In genomic region chr6:27038498-27038897, GRCh38 we compare ENCODE assay signal across 28 cellular contexts.
DNase-seq lines count a peak whose midpoint lies in the region; ATAC-seq, FAIRE-seq and TF ChIP-seq lines count a peak whose summit lies in the region.
"Had no signal": no experiment of that assay in that cellular context is flagged by ENCODE, and none has a peak within 500 bp of the region (broad histone marks: within the 10 kb centered on the region; RNA-seq: fewer than 3 reads in every experiment).

No MANE protein-coding gene starts in this region.

- TF ChIP-seq POLR2A in HepG2 (IDR thresholded peaks at IDR 0.05; ENCODE audit: insufficient read depth in 1 of 2, low read depth in 2 of 2, low read length in 2 of 2) (no peak), right lobe of liver (IDR thresholded peaks at IDR 0.05) (no peak)

- H3K79me2 ChIP-seq in HepG2 (ENCODE audit: insufficient read depth, low read length) = no peaks in the 10 kb centered on the region

- peak; percentile 81 for DNase-seq in HepG2 (ENCODE audit: low spot score)
- DNase-seq in right lobe of liver = no peak
- DNase-seq: 8988T; ACHN; AML-193; BE2C; C1 segment of cervical spinal cord; Caco-2; Calu3; CD4-positive, alpha-beta memory T cell; CD4-positive, alpha-beta T cell; CD4-positive, CD25-positive, alpha-beta regulatory T cell; CD8-positive, alpha-beta memory T cell; CD8-positive, alpha-beta T cell; COR-L47; DMS 273 treated with DMSO at 0.1 percent for 48 hours; DMS153; DMS53; DMS79; DMS79 treated with DMSO at 0.1 percent for 48 hours; DND-41; EL had no signal

- POLR2A ChIA-PET in HepG2 (lab: Yijun Ruan, JAX) = interaction anchor here (0.6 kb wide), 1 partner anchor 1180 kb away, joined by 6 read pairs; no protein-coding TSS in a partner anchor

- TF ChIP-seq EP300 in HepG2 (IDR thresholded peaks at IDR 0.05; ENCODE audit: low read depth in 2 of 2, low read length in 2 of 2) (peak in 1 of 2 experiments; percentile 58; a peak in 1 of 4 replicates), HepG2 (CRISPR knock-in tag; IDR thresholded peaks at IDR 0.05; ENCODE audit: borderline replicate concordance) (no peak)

- ATAC-seq in HepG2 (peak; percentile 77), right lobe of liver (no peak)
- ATAC-seq: A549; CD8-positive, alpha-beta T cell had no signal

- H3K4me1 ChIP-seq in HepG2 (ENCODE audit: insufficient read depth, low read length) (peaks cover 30% of the 10 kb centered on the region), right lobe of liver (no peaks in the 10 kb centered on the region)
- H3K4me1 ChIP-seq: A549, BE2C had no signal

- no peak for TF ChIP-seq RAD21 in HepG2 (CRISPR knock-in tag; IDR thresholded peaks at IDR 0.05)

- 0 out of 2 replicates have a peak overlapping the region, but pooled peaks have one; percentile 2 for H3K4me2 ChIP-seq in HepG2 (ENCODE audit: low read depth, low read length)
- H3K4me2 ChIP-seq: A549; BLaER1; BLaER1 treated with 17β-estradiol and CSF1 and Interleukin-3, amounts not matched to agents 10 nM and 100 nM had no signal

- H3K4me3 ChIP-seq in HepG2 (replicated peaks in 1 of 3; ENCODE audit: insufficient read depth in 1 of 3, low read depth in 2 of 3, low read length in 3 of 3) (no peak overlapping the region), right lobe of liver (no peak overlapping the region)
- H3K4me3 ChIP-seq: A549; BLaER1; BLaER1 treated with 17β-estradiol and CSF1 and Interleukin-3, amounts not matched to agents 10 nM and 100 nM had no signal

- intact Hi-C loops in HepG2 (cut with micrococcal nuclease; ENCODE audit: unreplicated experiment) (no loop called here), right lobe of liver (cut with DNase I) (no loop called here)

- no TSS peak for BruUV-seq in HepG2 (replicated peaks; lab: Mats Ljungman, UMichigan)

- no peaks in the 10 kb centered on the region for H3K27me3 ChIP-seq in HepG2 (ENCODE audit: control insufficient read depth in 1 of 2, insufficient read depth in 2 of 2, low read length in 2 of 2)
- peaks cover 0 to 4% of the 10 kb centered on the region in 2 donors for H3K27me3 ChIP-seq in right lobe of liver
- H3K27me3 ChIP-seq: BLaER1; BLaER1 treated with 17β-estradiol and CSF1 and Interleukin-3, amounts not matched to agents 10 nM and 100 nM had no signal

- in situ Hi-C loops in HepG2 (cut with HindIII; ENCODE audit: extremely low pct_ligation_motif_present, low pct_unique_long_range_greater_than_20kb) = no loop called here

- no peaks in the 10 kb centered on the region for H4K20me1 ChIP-seq in HepG2 (ENCODE audit: insufficient read depth, low read length)
- H4K20me1 ChIP-seq: BLaER1; BLaER1 treated with 17β-estradiol and CSF1 and Interleukin-3, amounts not matched to agents 10 nM and 100 nM had no signal

- TF ChIP-seq CTCF in HepG2 (CRISPR knock-in tag; IDR thresholded peaks at IDR 0.05) (no peak), right lobe of liver (IDR thresholded peaks at IDR 0.05) (no peak)

- no peak overlapping the region for H3K9ac ChIP-seq in HepG2 (ENCODE audit: insufficient read depth, low read depth, low read length)
- H3K9ac ChIP-seq: BLaER1; BLaER1 treated with 17β-estradiol and CSF1 and Interleukin-3, amounts not matched to agents 10 nM and 100 nM had no signal

- H3K27ac ChIP-seq in HepG2 (ENCODE audit: extremely low read length, insufficient read depth, low read length) = no peak overlapping the region
- H3K27ac ChIP-seq in right lobe of liver = no peak overlapping the region
- H3K27ac ChIP-seq: 22Rv1; A549; BLaER1; BLaER1 treated with 17β-estradiol and CSF1 and Interleukin-3, amounts not matched to agents 10 nM and 100 nM; C4-2B had no signal

- peak; percentile 8 for FAIRE-seq in HepG2 (lab: Jason Lieb, UNC)
- FAIRE-seq: A549, D721Med had no signal

- CTCF ChIA-PET in HepG2 (lab: Yijun Ruan, JAX; ENCODE audit: low intra/inter-chr PET ratio, low total read pairs) = no interaction called here

- no peak overlapping the region for H2AFZ ChIP-seq in HepG2 (ENCODE audit: low read length)

- no peaks in the 10 kb centered on the region for H3K36me3 ChIP-seq in HepG2 (replicated peaks in 1 of 2; ENCODE audit: control insufficient read depth in 1 of 2, insufficient read depth in 2 of 2, low read length in 2 of 2)
- H3K36me3 ChIP-seq in right lobe of liver = no peaks in the 10 kb centered on the region
- H3K36me3 ChIP-seq: BE2C; BLaER1; BLaER1 treated with 17β-estradiol and CSF1 and Interleukin-3, amounts not matched to agents 10 nM and 100 nM had no signal

- H3K9me3 ChIP-seq in HepG2 (ENCODE audit: low read length) (no peaks in the 10 kb centered on the region), right lobe of liver (no peaks in the 10 kb centered on the region)
- H3K9me3 ChIP-seq: A549; BE2C; BLaER1; BLaER1 treated with 17β-estradiol and CSF1 and Interleukin-3, amounts not matched to agents 10 nM and 100 nM; Caco-2 had no signal

TF ChIP-seq in HepG2, 621 proteins besides CTCF, POLR2A, EP300 and RAD21 (continues in another document):
- TF ChIP-seq ZNF639 (CRISPR knock-in tag; conservative IDR thresholded peaks at IDR 0.05) = no peak
- no peak for TF ChIP-seq ZFP91 (CRISPR knock-in tag; IDR thresholded peaks at IDR 0.05; ENCODE audit: borderline replicate concordance)
- no peak for TF ChIP-seq ZNF598 (CRISPR knock-in tag; IDR thresholded peaks at IDR 0.05; ENCODE audit: borderline replicate concordance)
- TF ChIP-seq FOXA1 (IDR thresholded peaks at IDR 0.05) = no peak
- TF ChIP-seq FOXA1 (CRISPR knock-in tag; IDR thresholded peaks at IDR 0.05) = no peak
- TF ChIP-seq RBFOX2 (IDR thresholded peaks at IDR 0.05; ENCODE audit: low read depth, low read length) = no peak
- no peak for TF ChIP-seq KLF11 (CRISPR knock-in tag; IDR thresholded peaks at IDR 0.05)
- TF ChIP-seq ZNF431 (CRISPR knock-in tag; IDR thresholded peaks at IDR 0.05; ENCODE audit: borderline replicate concordance, low read depth) = no peak
- no peak for TF ChIP-seq MATR3 (CRISPR knock-in tag; IDR thresholded peaks at IDR 0.05)
- TF ChIP-seq NR2F2 (IDR thresholded peaks at IDR 0.05; ENCODE audit: borderline replicate concordance, low read depth) = peak; percentile 77
- TF ChIP-seq HBP1 (CRISPR knock-in tag; IDR thresholded peaks at IDR 0.05; ENCODE audit: low read depth) = no peak
- peak; percentile 90 for TF ChIP-seq NR2F6 (IDR thresholded peaks at IDR 0.05)
- TF ChIP-seq NR2F6 (CRISPR knock-in tag; IDR thresholded peaks at IDR 0.05) = peak; percentile 93
